1 cellular context compared by ENCODE assay signal in the genomic region with DNA sequence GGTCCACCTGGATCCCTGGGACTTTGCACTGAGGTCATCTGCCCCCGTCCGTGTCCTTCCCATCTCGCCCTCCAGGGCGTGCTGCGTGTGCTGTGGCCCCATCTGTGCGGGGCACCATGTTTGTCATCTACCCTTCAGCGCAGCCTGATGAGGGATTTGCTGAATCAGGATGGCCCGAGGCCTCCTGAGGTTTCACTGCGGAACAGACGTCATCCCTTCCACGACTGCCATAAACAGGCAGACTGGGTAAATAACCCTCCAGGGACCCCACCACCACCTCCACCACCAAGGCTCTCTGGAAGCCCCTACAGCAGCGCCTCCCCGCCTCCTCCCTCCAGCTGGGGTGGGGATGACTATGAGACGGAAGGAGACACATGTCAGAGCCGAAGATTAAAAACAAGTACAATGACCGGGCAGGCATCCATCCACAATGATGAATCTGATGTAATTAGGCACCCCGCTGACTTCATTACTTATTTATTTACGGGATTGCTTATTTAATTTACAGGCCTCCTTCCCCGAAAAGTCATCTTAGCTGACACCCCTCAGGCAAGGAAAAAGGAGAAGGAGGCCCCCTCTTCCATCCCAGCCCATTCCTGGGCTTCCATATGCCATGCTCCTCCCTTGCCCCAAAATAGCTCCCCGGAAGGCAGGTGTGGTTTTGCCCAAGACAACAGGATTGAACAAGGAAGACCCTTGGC.
A peak's percentile ranks its signal among the peaks of the same experiment; 100 is the strongest.
TF ChIP-seq lines count a peak whose summit lies in the region.

No MANE protein-coding gene starts in this region.

TF ChIP-seq in HEK293, 187 proteins besides CTCF, POLR2A, EP300 and RAD21 (continued from another document and continues in another):
- TF ChIP-seq, protein P1, sequence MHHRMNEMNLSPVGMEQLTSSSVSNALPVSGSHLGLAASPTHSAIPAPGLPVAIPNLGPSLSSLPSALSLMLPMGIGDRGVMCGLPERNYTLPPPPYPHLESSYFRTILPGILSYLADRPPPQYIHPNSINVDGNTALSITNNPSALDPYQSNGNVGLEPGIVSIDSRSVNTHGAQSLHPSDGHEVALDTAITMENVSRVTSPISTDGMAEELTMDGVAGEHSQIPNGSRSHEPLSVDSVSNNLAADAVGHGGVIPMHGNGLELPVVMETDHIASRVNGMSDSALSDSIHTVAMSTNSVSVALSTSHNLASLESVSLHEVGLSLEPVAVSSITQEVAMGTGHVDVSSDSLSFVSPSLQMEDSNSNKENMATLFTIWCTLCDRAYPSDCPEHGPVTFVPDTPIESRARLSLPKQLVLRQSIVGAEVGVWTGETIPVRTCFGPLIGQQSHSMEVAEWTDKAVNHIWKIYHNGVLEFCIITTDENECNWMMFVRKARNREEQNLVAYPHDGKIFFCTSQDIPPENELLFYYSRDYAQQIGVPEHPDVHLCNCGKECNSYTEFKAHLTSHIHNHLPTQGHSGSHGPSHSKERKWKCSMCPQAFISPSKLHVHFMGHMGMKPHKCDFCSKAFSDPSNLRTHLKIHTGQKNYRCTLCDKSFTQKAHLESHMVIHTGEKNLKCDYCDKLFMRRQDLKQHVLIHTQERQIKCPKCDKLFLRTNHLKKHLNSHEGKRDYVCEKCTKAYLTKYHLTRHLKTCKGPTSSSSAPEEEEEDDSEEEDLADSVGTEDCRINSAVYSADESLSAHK (tag by site-specific recombination; IDR thresholded peaks at IDR 0.05): peak; percentile 75
- TF ChIP-seq ZNF354C (tag by site-specific recombination; IDR thresholded peaks at IDR 0.05; ENCODE audit: borderline replicate concordance, low read depth): no peak
- no peak for TF ChIP-seq ZNF548 (tag by site-specific recombination; IDR thresholded peaks at IDR 0.05)
- peak; percentile 88 for TF ChIP-seq KLF10 (tag by site-specific recombination; IDR thresholded peaks at IDR 0.05)
- no peak for TF ChIP-seq MYNN (tag by site-specific recombination; IDR thresholded peaks at IDR 0.05; ENCODE audit: borderline replicate concordance)
- TF ChIP-seq ZEB2 (tag by site-specific recombination; IDR thresholded peaks at IDR 0.05): peak; percentile 98
- no peak for TF ChIP-seq HOXA7 (CRISPR knock-in tag; IDR thresholded peaks at IDR 0.05; ENCODE audit: borderline replicate concordance)
- TF ChIP-seq ZNF677 (tag by site-specific recombination; IDR thresholded peaks at IDR 0.05): no peak
- TF ChIP-seq ZNF174 (tag by site-specific recombination; IDR thresholded peaks at IDR 0.05): no peak
- TF ChIP-seq, protein P2, sequence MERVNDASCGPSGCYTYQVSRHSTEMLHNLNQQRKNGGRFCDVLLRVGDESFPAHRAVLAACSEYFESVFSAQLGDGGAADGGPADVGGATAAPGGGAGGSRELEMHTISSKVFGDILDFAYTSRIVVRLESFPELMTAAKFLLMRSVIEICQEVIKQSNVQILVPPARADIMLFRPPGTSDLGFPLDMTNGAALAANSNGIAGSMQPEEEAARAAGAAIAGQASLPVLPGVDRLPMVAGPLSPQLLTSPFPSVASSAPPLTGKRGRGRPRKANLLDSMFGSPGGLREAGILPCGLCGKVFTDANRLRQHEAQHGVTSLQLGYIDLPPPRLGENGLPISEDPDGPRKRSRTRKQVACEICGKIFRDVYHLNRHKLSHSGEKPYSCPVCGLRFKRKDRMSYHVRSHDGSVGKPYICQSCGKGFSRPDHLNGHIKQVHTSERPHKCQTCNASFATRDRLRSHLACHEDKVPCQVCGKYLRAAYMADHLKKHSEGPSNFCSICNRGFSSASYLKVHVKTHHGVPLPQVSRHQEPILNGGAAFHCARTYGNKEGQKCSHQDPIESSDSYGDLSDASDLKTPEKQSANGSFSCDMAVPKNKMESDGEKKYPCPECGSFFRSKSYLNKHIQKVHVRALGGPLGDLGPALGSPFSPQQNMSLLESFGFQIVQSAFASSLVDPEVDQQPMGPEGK (tag by site-specific recombination; IDR thresholded peaks at IDR 0.05): peak; percentile 98
- peak; percentile 68; the same call in 1 of the 2 replicates for TF ChIP-seq ZNF2 (tag by site-specific recombination; IDR thresholded peaks at IDR 0.05)
- peak; percentile 51 for TF ChIP-seq ZNF341 (tag by site-specific recombination; IDR thresholded peaks at IDR 0.05; ENCODE audit: low read depth)
- TF ChIP-seq ZNF146 (tag by site-specific recombination; IDR thresholded peaks at IDR 0.05): no peak
- TF ChIP-seq ZNF366 (tag by site-specific recombination; conservative IDR thresholded peaks at IDR 0.05): peak; percentile 95
- TF ChIP-seq ZNF184 (tag by site-specific recombination; IDR thresholded peaks at IDR 0.05): peak; percentile 22; the same call in 1 of the 2 replicates
- TF ChIP-seq WT1 (tag by site-specific recombination; IDR thresholded peaks at IDR 0.05): peak; percentile 92
- TF ChIP-seq, protein P3, sequence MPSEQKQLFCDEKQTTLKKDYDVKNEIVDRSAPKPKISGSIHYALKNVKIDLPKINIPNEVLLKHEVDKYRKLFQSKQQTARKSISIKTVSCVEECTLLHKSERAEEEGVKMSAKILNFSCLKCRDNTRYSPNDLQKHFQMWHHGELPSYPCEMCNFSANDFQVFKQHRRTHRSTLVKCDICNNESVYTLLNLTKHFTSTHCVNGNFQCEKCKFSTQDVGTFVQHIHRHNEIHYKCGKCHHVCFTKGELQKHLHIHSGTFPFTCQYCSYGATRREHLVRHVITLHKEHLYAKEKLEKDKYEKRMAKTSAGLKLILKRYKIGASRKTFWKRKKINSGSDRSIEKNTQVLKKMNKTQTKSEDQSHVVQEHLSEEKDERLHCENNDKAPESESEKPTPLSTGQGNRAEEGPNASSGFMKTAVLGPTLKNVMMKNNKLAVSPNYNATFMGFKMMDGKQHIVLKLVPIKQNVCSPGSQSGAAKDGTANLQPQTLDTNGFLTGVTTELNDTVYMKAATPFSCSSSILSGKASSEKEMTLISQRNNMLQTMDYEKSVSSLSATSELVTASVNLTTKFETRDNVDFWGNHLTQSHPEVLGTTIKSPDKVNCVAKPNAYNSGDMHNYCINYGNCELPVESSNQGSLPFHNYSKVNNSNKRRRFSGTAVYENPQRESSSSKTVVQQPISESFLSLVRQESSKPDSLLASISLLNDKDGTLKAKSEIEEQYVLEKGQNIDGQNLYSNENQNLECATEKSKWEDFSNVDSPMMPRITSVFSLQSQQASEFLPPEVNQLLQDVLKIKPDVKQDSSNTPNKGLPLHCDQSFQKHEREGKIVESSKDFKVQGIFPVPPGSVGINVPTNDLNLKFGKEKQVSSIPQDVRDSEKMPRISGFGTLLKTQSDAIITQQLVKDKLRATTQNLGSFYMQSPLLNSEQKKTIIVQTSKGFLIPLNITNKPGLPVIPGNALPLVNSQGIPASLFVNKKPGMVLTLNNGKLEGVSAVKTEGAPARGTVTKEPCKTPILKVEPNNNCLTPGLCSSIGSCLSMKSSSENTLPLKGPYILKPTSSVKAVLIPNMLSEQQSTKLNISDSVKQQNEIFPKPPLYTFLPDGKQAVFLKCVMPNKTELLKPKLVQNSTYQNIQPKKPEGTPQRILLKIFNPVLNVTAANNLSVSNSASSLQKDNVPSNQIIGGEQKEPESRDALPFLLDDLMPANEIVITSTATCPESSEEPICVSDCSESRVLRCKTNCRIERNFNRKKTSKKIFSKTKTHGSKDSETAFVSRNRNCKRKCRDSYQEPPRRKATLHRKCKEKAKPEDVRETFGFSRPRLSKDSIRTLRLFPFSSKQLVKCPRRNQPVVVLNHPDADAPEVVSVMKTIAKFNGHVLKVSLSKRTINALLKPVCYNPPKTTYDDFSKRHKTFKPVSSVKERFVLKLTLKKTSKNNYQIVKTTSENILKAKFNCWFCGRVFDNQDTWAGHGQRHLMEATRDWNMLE (tag by site-specific recombination; conservative IDR thresholded peaks at IDR 0.05; ENCODE audit: low read depth): 0 out of 2 replicates have a peak, but pooled peaks have one; percentile 26
- TF ChIP-seq RBAK (tag by site-specific recombination; IDR thresholded peaks at IDR 0.05): no peak
- peak; percentile 87 for TF ChIP-seq ZNF423 (tag by site-specific recombination; IDR thresholded peaks at IDR 0.05)
- TF ChIP-seq OVOL3 (tag by site-specific recombination; IDR thresholded peaks at IDR 0.05): peak; percentile 24; the same call in 1 of the 2 replicates
- TF ChIP-seq, protein P4, sequence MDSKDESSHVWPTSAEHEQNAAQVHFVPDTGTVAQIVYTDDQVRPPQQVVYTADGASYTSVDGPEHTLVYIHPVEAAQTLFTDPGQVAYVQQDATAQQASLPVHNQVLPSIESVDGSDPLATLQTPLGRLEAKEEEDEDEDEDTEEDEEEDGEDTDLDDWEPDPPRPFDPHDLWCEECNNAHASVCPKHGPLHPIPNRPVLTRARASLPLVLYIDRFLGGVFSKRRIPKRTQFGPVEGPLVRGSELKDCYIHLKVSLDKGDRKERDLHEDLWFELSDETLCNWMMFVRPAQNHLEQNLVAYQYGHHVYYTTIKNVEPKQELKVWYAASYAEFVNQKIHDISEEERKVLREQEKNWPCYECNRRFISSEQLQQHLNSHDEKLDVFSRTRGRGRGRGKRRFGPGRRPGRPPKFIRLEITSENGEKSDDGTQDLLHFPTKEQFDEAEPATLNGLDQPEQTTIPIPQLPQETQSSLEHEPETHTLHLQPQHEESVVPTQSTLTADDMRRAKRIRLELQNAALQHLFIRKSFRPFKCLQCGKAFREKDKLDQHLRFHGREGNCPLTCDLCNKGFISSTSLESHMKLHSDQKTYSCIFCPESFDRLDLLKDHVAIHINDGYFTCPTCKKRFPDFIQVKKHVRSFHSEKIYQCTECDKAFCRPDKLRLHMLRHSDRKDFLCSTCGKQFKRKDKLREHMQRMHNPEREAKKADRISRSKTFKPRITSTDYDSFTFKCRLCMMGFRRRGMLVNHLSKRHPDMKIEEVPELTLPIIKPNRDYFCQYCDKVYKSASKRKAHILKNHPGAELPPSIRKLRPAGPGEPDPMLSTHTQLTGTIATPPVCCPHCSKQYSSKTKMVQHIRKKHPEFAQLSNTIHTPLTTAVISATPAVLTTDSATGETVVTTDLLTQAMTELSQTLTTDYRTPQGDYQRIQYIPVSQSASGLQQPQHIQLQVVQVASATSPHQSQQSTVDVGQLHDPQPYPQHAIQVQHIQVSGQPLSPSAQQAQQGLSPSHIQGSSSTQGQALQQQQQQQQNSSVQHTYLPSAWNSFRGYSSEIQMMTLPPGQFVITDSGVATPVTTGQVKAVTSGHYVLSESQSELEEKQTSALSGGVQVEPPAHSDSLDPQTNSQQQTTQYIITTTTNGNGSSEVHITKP (tag by site-specific recombination; IDR thresholded peaks at IDR 0.05): peak; percentile 87
- TF ChIP-seq ZNF19 (tag by site-specific recombination; IDR thresholded peaks at IDR 0.05; ENCODE audit: low read depth): no peak
- TF ChIP-seq ZBTB20 (tag by site-specific recombination; IDR thresholded peaks at IDR 0.05): peak; percentile 75; the same call in 1 of the 2 replicates
- TF ChIP-seq, protein P5, sequence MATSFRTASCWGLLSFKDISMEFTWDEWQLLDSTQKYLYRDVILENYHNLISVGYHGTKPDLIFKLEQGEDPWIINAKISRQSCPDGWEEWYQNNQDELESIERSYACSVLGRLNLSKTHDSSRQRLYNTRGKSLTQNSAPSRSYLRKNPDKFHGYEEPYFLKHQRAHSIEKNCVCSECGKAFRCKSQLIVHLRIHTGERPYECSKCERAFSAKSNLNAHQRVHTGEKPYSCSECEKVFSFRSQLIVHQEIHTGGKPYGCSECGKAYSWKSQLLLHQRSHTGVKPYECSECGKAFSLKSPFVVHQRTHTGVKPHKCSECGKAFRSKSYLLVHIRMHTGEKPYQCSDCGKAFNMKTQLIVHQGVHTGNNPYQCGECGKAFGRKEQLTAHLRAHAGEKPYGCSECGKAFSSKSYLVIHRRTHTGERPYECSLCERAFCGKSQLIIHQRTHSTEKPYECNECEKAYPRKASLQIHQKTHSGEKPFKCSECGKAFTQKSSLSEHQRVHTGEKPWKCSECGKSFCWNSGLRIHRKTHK (tag by site-specific recombination; IDR thresholded peaks at IDR 0.05): no peak
- no peak for TF ChIP-seq HOXD13 (CRISPR knock-in tag; IDR thresholded peaks at IDR 0.05; ENCODE audit: borderline replicate concordance)
- TF ChIP-seq ZNF623 (tag by site-specific recombination; IDR thresholded peaks at IDR 0.05): no peak
- TF ChIP-seq MEIS1 (CRISPR knock-in tag; IDR thresholded peaks at IDR 0.05; ENCODE audit: borderline replicate concordance): no peak
- TF ChIP-seq ZNF391 (tag by site-specific recombination; IDR thresholded peaks at IDR 0.05; ENCODE audit: borderline replicate concordance, low read depth): peak; percentile 79; the same call in 1 of the 2 replicates
- TF ChIP-seq, protein P6, sequence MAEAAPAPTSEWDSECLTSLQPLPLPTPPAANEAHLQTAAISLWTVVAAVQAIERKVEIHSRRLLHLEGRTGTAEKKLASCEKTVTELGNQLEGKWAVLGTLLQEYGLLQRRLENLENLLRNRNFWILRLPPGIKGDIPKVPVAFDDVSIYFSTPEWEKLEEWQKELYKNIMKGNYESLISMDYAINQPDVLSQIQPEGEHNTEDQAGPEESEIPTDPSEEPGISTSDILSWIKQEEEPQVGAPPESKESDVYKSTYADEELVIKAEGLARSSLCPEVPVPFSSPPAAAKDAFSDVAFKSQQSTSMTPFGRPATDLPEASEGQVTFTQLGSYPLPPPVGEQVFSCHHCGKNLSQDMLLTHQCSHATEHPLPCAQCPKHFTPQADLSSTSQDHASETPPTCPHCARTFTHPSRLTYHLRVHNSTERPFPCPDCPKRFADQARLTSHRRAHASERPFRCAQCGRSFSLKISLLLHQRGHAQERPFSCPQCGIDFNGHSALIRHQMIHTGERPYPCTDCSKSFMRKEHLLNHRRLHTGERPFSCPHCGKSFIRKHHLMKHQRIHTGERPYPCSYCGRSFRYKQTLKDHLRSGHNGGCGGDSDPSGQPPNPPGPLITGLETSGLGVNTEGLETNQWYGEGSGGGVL (tag by site-specific recombination; IDR thresholded peaks at IDR 0.05): peak; percentile 96
- peak; percentile 24; the same call in 1 of the 2 replicates for TF ChIP-seq KLF9 (tag by site-specific recombination; IDR thresholded peaks at IDR 0.05; ENCODE audit: low read depth)
- TF ChIP-seq, protein P7, sequence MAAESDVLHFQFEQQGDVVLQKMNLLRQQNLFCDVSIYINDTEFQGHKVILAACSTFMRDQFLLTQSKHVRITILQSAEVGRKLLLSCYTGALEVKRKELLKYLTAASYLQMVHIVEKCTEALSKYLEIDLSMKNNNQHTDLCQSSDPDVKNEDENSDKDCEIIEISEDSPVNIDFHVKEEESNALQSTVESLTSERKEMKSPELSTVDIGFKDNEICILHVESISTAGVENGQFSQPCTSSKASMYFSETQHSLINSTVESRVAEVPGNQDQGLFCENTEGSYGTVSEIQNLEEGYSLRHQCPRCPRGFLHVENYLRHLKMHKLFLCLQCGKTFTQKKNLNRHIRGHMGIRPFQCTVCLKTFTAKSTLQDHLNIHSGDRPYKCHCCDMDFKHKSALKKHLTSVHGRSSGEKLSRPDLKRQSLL (tag by site-specific recombination; IDR thresholded peaks at IDR 0.05): 0 out of 2 replicates have a peak, but pooled peaks have one; percentile 11
- no peak for TF ChIP-seq ZNF530 (tag by site-specific recombination; IDR thresholded peaks at IDR 0.05; ENCODE audit: low read depth)
- no peak for TF ChIP-seq ZNF776 (tag by site-specific recombination; IDR thresholded peaks at IDR 0.05; ENCODE audit: borderline replicate concordance)
- TF ChIP-seq, protein P8, sequence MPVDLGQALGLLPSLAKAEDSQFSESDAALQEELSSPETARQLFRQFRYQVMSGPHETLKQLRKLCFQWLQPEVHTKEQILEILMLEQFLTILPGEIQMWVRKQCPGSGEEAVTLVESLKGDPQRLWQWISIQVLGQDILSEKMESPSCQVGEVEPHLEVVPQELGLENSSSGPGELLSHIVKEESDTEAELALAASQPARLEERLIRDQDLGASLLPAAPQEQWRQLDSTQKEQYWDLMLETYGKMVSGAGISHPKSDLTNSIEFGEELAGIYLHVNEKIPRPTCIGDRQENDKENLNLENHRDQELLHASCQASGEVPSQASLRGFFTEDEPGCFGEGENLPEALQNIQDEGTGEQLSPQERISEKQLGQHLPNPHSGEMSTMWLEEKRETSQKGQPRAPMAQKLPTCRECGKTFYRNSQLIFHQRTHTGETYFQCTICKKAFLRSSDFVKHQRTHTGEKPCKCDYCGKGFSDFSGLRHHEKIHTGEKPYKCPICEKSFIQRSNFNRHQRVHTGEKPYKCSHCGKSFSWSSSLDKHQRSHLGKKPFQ (tag by site-specific recombination; IDR thresholded peaks at IDR 0.05): no peak; the same call in none of the 2 replicates
- peak; percentile 87 for TF ChIP-seq ZNF24 (tag by site-specific recombination; IDR thresholded peaks at IDR 0.05)
